ENCODE assay signal across 1 cellular context in genomic region chr3:105982207-105982606, GRCh38.
TF ChIP-seq lines count a peak whose summit lies in the region.

No MANE protein-coding gene starts in this region.

TF ChIP-seq in K562, 482 proteins besides CTCF, POLR2A, EP300 and RAD21 (continued from another document):
- TF ChIP-seq, protein P1, sequence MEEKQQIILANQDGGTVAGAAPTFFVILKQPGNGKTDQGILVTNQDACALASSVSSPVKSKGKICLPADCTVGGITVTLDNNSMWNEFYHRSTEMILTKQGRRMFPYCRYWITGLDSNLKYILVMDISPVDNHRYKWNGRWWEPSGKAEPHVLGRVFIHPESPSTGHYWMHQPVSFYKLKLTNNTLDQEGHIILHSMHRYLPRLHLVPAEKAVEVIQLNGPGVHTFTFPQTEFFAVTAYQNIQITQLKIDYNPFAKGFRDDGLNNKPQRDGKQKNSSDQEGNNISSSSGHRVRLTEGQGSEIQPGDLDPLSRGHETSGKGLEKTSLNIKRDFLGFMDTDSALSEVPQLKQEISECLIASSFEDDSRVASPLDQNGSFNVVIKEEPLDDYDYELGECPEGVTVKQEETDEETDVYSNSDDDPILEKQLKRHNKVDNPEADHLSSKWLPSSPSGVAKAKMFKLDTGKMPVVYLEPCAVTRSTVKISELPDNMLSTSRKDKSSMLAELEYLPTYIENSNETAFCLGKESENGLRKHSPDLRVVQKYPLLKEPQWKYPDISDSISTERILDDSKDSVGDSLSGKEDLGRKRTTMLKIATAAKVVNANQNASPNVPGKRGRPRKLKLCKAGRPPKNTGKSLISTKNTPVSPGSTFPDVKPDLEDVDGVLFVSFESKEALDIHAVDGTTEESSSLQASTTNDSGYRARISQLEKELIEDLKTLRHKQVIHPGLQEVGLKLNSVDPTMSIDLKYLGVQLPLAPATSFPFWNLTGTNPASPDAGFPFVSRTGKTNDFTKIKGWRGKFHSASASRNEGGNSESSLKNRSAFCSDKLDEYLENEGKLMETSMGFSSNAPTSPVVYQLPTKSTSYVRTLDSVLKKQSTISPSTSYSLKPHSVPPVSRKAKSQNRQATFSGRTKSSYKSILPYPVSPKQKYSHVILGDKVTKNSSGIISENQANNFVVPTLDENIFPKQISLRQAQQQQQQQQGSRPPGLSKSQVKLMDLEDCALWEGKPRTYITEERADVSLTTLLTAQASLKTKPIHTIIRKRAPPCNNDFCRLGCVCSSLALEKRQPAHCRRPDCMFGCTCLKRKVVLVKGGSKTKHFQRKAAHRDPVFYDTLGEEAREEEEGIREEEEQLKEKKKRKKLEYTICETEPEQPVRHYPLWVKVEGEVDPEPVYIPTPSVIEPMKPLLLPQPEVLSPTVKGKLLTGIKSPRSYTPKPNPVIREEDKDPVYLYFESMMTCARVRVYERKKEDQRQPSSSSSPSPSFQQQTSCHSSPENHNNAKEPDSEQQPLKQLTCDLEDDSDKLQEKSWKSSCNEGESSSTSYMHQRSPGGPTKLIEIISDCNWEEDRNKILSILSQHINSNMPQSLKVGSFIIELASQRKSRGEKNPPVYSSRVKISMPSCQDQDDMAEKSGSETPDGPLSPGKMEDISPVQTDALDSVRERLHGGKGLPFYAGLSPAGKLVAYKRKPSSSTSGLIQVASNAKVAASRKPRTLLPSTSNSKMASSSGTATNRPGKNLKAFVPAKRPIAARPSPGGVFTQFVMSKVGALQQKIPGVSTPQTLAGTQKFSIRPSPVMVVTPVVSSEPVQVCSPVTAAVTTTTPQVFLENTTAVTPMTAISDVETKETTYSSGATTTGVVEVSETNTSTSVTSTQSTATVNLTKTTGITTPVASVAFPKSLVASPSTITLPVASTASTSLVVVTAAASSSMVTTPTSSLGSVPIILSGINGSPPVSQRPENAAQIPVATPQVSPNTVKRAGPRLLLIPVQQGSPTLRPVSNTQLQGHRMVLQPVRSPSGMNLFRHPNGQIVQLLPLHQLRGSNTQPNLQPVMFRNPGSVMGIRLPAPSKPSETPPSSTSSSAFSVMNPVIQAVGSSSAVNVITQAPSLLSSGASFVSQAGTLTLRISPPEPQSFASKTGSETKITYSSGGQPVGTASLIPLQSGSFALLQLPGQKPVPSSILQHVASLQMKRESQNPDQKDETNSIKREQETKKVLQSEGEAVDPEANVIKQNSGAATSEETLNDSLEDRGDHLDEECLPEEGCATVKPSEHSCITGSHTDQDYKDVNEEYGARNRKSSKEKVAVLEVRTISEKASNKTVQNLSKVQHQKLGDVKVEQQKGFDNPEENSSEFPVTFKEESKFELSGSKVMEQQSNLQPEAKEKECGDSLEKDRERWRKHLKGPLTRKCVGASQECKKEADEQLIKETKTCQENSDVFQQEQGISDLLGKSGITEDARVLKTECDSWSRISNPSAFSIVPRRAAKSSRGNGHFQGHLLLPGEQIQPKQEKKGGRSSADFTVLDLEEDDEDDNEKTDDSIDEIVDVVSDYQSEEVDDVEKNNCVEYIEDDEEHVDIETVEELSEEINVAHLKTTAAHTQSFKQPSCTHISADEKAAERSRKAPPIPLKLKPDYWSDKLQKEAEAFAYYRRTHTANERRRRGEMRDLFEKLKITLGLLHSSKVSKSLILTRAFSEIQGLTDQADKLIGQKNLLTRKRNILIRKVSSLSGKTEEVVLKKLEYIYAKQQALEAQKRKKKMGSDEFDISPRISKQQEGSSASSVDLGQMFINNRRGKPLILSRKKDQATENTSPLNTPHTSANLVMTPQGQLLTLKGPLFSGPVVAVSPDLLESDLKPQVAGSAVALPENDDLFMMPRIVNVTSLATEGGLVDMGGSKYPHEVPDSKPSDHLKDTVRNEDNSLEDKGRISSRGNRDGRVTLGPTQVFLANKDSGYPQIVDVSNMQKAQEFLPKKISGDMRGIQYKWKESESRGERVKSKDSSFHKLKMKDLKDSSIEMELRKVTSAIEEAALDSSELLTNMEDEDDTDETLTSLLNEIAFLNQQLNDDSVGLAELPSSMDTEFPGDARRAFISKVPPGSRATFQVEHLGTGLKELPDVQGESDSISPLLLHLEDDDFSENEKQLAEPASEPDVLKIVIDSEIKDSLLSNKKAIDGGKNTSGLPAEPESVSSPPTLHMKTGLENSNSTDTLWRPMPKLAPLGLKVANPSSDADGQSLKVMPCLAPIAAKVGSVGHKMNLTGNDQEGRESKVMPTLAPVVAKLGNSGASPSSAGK (IDR thresholded peaks at IDR 0.05), result no peak
- TF ChIP-seq CEBPB (tag; IDR thresholded peaks at IDR 0.05) (peak; percentile 63), CEBPG (CRISPR knock-in tag; IDR thresholded peaks at IDR 0.05) (no peak), CEBPG (tag; conservative IDR thresholded peaks at IDR 0.05 in 1 of 2, IDR thresholded peaks at IDR 0.05 in 1 of 2) (peak; percentile 16 to 62; a peak in 1 of 4 replicates)
